In the genomic region with DNA sequence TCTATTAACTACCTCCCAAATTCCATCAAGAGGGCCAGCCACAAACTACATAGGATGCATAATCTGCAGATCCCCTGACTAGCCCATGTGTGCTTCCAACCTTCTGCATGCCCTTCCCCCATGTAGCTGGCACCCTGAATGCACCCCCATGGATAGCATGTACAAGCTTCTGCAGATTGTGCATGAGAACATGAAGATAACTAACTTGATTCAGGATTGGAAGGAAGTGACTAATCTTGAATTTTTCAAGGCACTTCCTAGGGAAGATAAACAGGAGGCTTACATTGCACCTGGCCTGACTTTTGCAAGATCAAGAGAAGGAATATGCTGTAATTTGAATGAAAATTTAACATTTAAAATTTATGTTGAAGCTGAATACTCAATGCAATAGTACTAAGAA, we compare ENCODE assay signal across 20 cellular contexts.
DNase-seq lines count a peak whose midpoint lies in the region; ATAC-seq and TF ChIP-seq lines count a peak whose summit lies in the region.
"Had no signal": no experiment of that assay in that cellular context is flagged by ENCODE, and none has a peak within 500 bp of the region (broad histone marks: within the 10 kb centered on the region; RNA-seq: fewer than 3 reads in every experiment).

No MANE protein-coding gene starts in this region.

- H3K27ac ChIP-seq in breast epithelium (no peak overlapping the region), RWPE2 (ENCODE audit: poor library complexity, severe bottlenecking) (peak overlapping the region; percentile 46)
- H3K27ac ChIP-seq: PC-9 had no signal

- H3K9me3 Mint-ChIP-seq in MCF 10A (ENCODE audit: unreplicated experiment): peaks cover 11% of the 10 kb centered on the region

- H3K36me3 Mint-ChIP-seq in MCF 10A (ENCODE audit: insufficient read depth, unreplicated experiment): peaks cover 7% of the 10 kb centered on the region

- intact Hi-C loops in MCF 10A (cut with micrococcal nuclease) (no loop called here), breast epithelium (cut with DNase I; ENCODE audit: low total_unique reads) (no loop called here)

- H3K27me3 ChIP-seq in breast epithelium (no peaks in the 10 kb centered on the region), RWPE2 (ENCODE audit: insufficient read depth, poor library complexity, severe bottlenecking) (no peaks in the 10 kb centered on the region)
- H3K27me3 ChIP-seq: BE2C had no signal

- no peaks in the 10 kb centered on the region for H3K4me1 ChIP-seq in breast epithelium
- H3K4me1 ChIP-seq in RWPE2 (ENCODE audit: insufficient read depth, poor library complexity, severe bottlenecking): peaks cover 12% of the 10 kb centered on the region
- H3K4me1 ChIP-seq: BE2C had no signal

- H3K9me3 ChIP-seq in breast epithelium (no peaks in the 10 kb centered on the region), RWPE2 (ENCODE audit: severe bottlenecking) (no peaks in the 10 kb centered on the region)
- H3K9me3 ChIP-seq: BE2C had no signal

- no peak overlapping the region for H3K4me3 ChIP-seq in breast epithelium
- no peak overlapping the region for H3K4me3 ChIP-seq in RWPE2 (ENCODE audit: severe bottlenecking)
- no peak overlapping the region for H3K4me3 ChIP-seq in fibroblast of pulmonary artery (replicated peaks; ENCODE audit: low read depth, low read length)
- H3K4me3 ChIP-seq: PC-9 had no signal

- no TSS peak for BruUV-seq in MCF 10A (replicated peaks; lab: Mats Ljungman, UMichigan)

- no peak for TF ChIP-seq CTCF in MCF 10A (IDR thresholded peaks at IDR 0.05; ENCODE audit: unreplicated experiment)
- no peak for TF ChIP-seq CTCF in breast epithelium (IDR thresholded peaks at IDR 0.05)
- no peak for TF ChIP-seq CTCF in RWPE2 (IDR thresholded peaks at IDR 0.05; ENCODE audit: poor library complexity, severe bottlenecking)
- no peak for TF ChIP-seq CTCF in fibroblast of pulmonary artery (IDR thresholded peaks at IDR 0.05; ENCODE audit: low read length, missing control alignments)

- TF ChIP-seq POLR2A in breast epithelium (IDR thresholded peaks at IDR 0.05): no peak

- H3K4me1 Mint-ChIP-seq in MCF 10A (ENCODE audit: insufficient read depth, unreplicated experiment): peaks cover 20% of the 10 kb centered on the region

- no peaks in the 10 kb centered on the region for H3K27me3 Mint-ChIP-seq in MCF 10A (ENCODE audit: insufficient read depth, unreplicated experiment)
- H3K27me3 Mint-ChIP-seq: CD4-positive, alpha-beta memory T cell had no signal

- DNase-seq in MCF 10A (ENCODE audit: unreplicated experiment) (peak; percentile 13), breast epithelium (ENCODE audit: low spot score in 2 of 2) (no peak), RWPE2 (ENCODE audit: low spot score) (no peak), fibroblast of pulmonary artery (ENCODE audit: low read depth) (peak; percentile 59), T-helper 9 cell (no peak), RPMI8226 (no peak)
- DNase-seq in activated CD8-positive, alpha-beta memory T cell treated with anti-CD3 and anti-CD28 coated beads, Interleukin-2, amount 50 U/mL, for 48 hours: no peak
- DNase-seq in activated T-cell treated with anti-CD3 and anti-CD28 coated beads, Interleukin-2, amount 50 U/mL, for 1 hour: no peak
- DNase-seq: 8988T; BE2C; Calu3; CD4-positive, alpha-beta memory T cell; DMS53; NCI-H1048; NCI-H1436 treated with DMSO at 0.1 percent for 48 hours; NCI-H2029 treated with DMSO at 0.1 percent for 48 hours; NCI-H2171 treated with DMSO at 0.1 percent for 48 hours; NCI-H774; PC-9; Right ventricle myocardium superior had no signal

- ATAC-seq in RWPE2 (ENCODE audit: low read depth): peak; percentile 76

- no peak overlapping the region for H3K4me3 Mint-ChIP-seq in MCF 10A (ENCODE audit: unreplicated experiment)
- H3K4me3 Mint-ChIP-seq: CD4-positive, alpha-beta memory T cell had no signal

- CTCF ChIA-PET in MCF 10A (lab: Yijun Ruan, JAX): no interaction called here

- POLR2A ChIA-PET in MCF 10A (lab: Yijun Ruan, JAX): interaction anchor here (1.0 kb wide), 1 partner anchor 14 kb away, joined by 3 read pairs; no protein-coding TSS in a partner anchor

- no peak overlapping the region for H3K27ac Mint-ChIP-seq in MCF 10A (ENCODE audit: low read depth, unreplicated experiment)

- H3K36me3 ChIP-seq in breast epithelium (no peaks in the 10 kb centered on the region), RWPE2 (ENCODE audit: low read depth) (no peaks in the 10 kb centered on the region)
- H3K36me3 ChIP-seq: BE2C had no signal

Comparison
In these comparisons a context has a peak if more than half of its experiments do, and no peak if none do; other contexts are left out.
1. DNase-seq: peak in MCF 10A (single experiment) and fibroblast of pulmonary artery (single experiment); none in breast epithelium (0 of 2), RWPE2 (single experiment), T-helper 9 cell (single experiment), activated CD8-positive, alpha-beta memory T cell treated with anti-CD3 and anti-CD28 coated beads, Interleukin-2, amount 50 U/mL, for 48 hours (single experiment), RPMI8226 (single experiment) and activated T-cell treated with anti-CD3 and anti-CD28 coated beads, Interleukin-2, amount 50 U/mL, for 1 hour (single experiment).